Comparison of ENCODE assay signal across 1 cellular context in genomic region chr6:26141378-26141901, GRCh38.
TF ChIP-seq lines count a peak whose summit lies in the region.

No MANE protein-coding gene starts in this region.

TF ChIP-seq in K562, 482 proteins besides CTCF, POLR2A, EP300 and RAD21 (continued from another document):
- TF ChIP-seq ZBTB2 (IDR thresholded peaks at IDR 0.05): no peak
